In genomic region chr1:227768640-227769039, GRCh38 we compare ENCODE assay signal across 18 cellular contexts. TPM values are rescaled to one million over a fixed set of nuclear protein-coding genes. Genes with fewer than 3 reads are reported as not detected.
DNase-seq lines count a peak whose midpoint lies in the region; ATAC-seq and TF ChIP-seq lines count a peak whose summit lies in the region.
"Had no signal": no experiment of that assay in that cellular context is flagged by ENCODE, and none has a peak within 500 bp of the region (broad histone marks: within the 10 kb centered on the region; RNA-seq: fewer than 3 reads in every experiment).

No MANE protein-coding gene starts in this region.

- peaks cover 28% of the 10 kb centered on the region for H3K36me3 ChIP-seq in osteoblast (ENCODE audit: insufficient read depth, low read length)

- TF ChIP-seq CTCF in RWPE1 (conservative IDR thresholded peaks at IDR 0.05; ENCODE audit: low read depth) (no peak), osteoblast (IDR thresholded peaks at IDR 0.05; ENCODE audit: extremely low read depth, low read depth, low read length) (no peak)

- no peak overlapping the region for H3K4me3 ChIP-seq in osteoblast (ENCODE audit: insufficient read depth, low read length)
- H3K4me3 ChIP-seq: BLaER1 treated with 17β-estradiol and CSF1 and Interleukin-3, amounts not matched to agents 10 nM and 100 nM had no signal

- peaks cover 66% of the 10 kb centered on the region for H3K4me1 Mint-ChIP-seq in activated naive CD4-positive, alpha-beta T cell treated with anti-CD3 and anti-CD28 coated beads, Interleukin-2, amount 10 ng/mL, durations not matched to agents 7 days and 5 days
- peaks cover 53% of the 10 kb centered on the region for H3K4me1 Mint-ChIP-seq in activated naive CD8-positive, alpha-beta T cell treated with anti-CD3 and anti-CD28 coated beads, Interleukin-2, amount 50 U/mL, for 24 hours

- H4K20me1 ChIP-seq in osteoblast (ENCODE audit: insufficient read depth, low read length), result peaks cover 31% of the 10 kb centered on the region

- ATAC-seq in activated naive CD8-positive, alpha-beta T cell treated with anti-CD3 and anti-CD28 coated beads, Interleukin-2, amount 50 U/mL, for 24 hours, result no peak
- ATAC-seq in HG03039 (IDR thresholded peaks at IDR 0.05; ENCODE audit: unreplicated experiment), result no peak
- ATAC-seq: HCT116 had no signal

- peaks cover 6% of the 10 kb centered on the region for H3K79me2 ChIP-seq in osteoblast (ENCODE audit: insufficient read depth, low read length)

- POLR2A ChIA-PET in RWPE1 (lab: Yijun Ruan, JAX; ENCODE audit: low non-redundant PET), result no interaction called here

- H3K27me3 ChIP-seq in osteoblast (ENCODE audit: insufficient read depth, low read length), result no peaks in the 10 kb centered on the region
- H3K27me3 ChIP-seq: BLaER1 treated with 17β-estradiol and CSF1 and Interleukin-3, amounts not matched to agents 10 nM and 100 nM had no signal

- H2AFZ ChIP-seq in osteoblast (ENCODE audit: low read length), result no peak overlapping the region

- peak overlapping the region; percentile 22 for H3K27ac Mint-ChIP-seq in activated naive CD4-positive, alpha-beta T cell treated with anti-CD3 and anti-CD28 coated beads, Interleukin-2, amount 10 ng/mL, durations not matched to agents 7 days and 5 days
- H3K27ac Mint-ChIP-seq in activated naive CD8-positive, alpha-beta T cell treated with anti-CD3 and anti-CD28 coated beads, Interleukin-2, amount 50 U/mL, for 24 hours, result no peak overlapping the region
- H3K27ac Mint-ChIP-seq: B cell, HFFc6 had no signal

- H3K36me3 Mint-ChIP-seq in activated naive CD4-positive, alpha-beta T cell treated with anti-CD3 and anti-CD28 coated beads, Interleukin-2, amount 10 ng/mL, durations not matched to agents 7 days and 5 days, result peaks cover 34% of the 10 kb centered on the region
- peaks cover 20% of the 10 kb centered on the region for H3K36me3 Mint-ChIP-seq in activated naive CD8-positive, alpha-beta T cell treated with anti-CD3 and anti-CD28 coated beads, Interleukin-2, amount 50 U/mL, for 24 hours (ENCODE audit: low read depth)

- no peaks in the 10 kb centered on the region for H3K9me3 Mint-ChIP-seq in activated naive CD4-positive, alpha-beta T cell treated with anti-CD3 and anti-CD28 coated beads, Interleukin-2, amount 10 ng/mL, durations not matched to agents 7 days and 5 days
- no peaks in the 10 kb centered on the region for H3K9me3 Mint-ChIP-seq in activated naive CD8-positive, alpha-beta T cell treated with anti-CD3 and anti-CD28 coated beads, Interleukin-2, amount 50 U/mL, for 24 hours
- H3K9me3 Mint-ChIP-seq: HFFc6 had no signal

- CTCF ChIA-PET in activated naive CD4-positive, alpha-beta T cell treated with anti-CD3 and anti-CD28 coated beads, Interleukin-2, amount 10 ng/mL, durations not matched to agents 7 days and 5 days (lab: Charles Lee), result interaction anchor here (1.6 kb wide), 1 partner anchor 185 kb away, joined by 4 read pairs; no protein-coding TSS in a partner anchor
- CTCF ChIA-PET in RWPE1 (lab: Yijun Ruan, JAX), result no interaction called here

- H3K27ac ChIP-seq in RWPE1 (peak overlapping the region; percentile 29; the same call in 1 of the 2 replicates), osteoblast (ENCODE audit: low read depth, low read length) (no peak overlapping the region)
- H3K27ac ChIP-seq: BLaER1 treated with 17β-estradiol and CSF1 and Interleukin-3, amounts not matched to agents 10 nM and 100 nM had no signal

- no peak overlapping the region for H3K4me2 ChIP-seq in osteoblast (ENCODE audit: insufficient read depth, low read length)
- H3K4me2 ChIP-seq: BLaER1 treated with 17β-estradiol and CSF1 and Interleukin-3, amounts not matched to agents 10 nM and 100 nM had no signal

- H3K4me1 ChIP-seq in osteoblast (ENCODE audit: insufficient read depth, low read length), result peaks cover 4% of the 10 kb centered on the region

- no peak for DNase-seq in activated naive CD4-positive, alpha-beta T cell treated with anti-CD3 and anti-CD28 coated beads, Interleukin-2, amount 10 ng/mL, durations not matched to agents 7 days and 5 days
- DNase-seq in activated naive CD4-positive, alpha-beta T cell treated with Interleukin-2 at 50 U/mL for 16 hours, result no peak
- DNase-seq in RWPE1 (ENCODE audit: low spot score) (no peak), osteoblast (ENCODE audit: insufficient read length, low spot score, missing footprints) (peak; percentile 46)
- no peak for DNase-seq in activated naive CD8-positive, alpha-beta T cell treated with anti-CD3 and anti-CD28 coated beads, Interleukin-2, amount 50 U/mL, for 24 hours
- DNase-seq in stimulated activated CD4-positive, alpha-beta T cell treated with anti-CD3 and anti-CD28 coated beads, Interleukin-2, amount 100 ng/mL, for 24 hours, result no peak
- DNase-seq: DMS79, GDM1, GOT3, HFFc6, IMR-90 had no signal

- no peak overlapping the region for H3K4me3 Mint-ChIP-seq in activated naive CD4-positive, alpha-beta T cell treated with anti-CD3 and anti-CD28 coated beads, Interleukin-2, amount 10 ng/mL, durations not matched to agents 7 days and 5 days
- H3K4me3 Mint-ChIP-seq in activated naive CD8-positive, alpha-beta T cell treated with anti-CD3 and anti-CD28 coated beads, Interleukin-2, amount 50 U/mL, for 24 hours, result no peak overlapping the region
- H3K4me3 Mint-ChIP-seq: B cell, HFFc6 had no signal

- H3K9me3 ChIP-seq in osteoblast (ENCODE audit: low read depth, low read length), result no peaks in the 10 kb centered on the region
- H3K9me3 ChIP-seq: BLaER1 treated with 17β-estradiol and CSF1 and Interleukin-3, amounts not matched to agents 10 nM and 100 nM had no signal

- no peaks in the 10 kb centered on the region for H3K27me3 Mint-ChIP-seq in activated naive CD4-positive, alpha-beta T cell treated with anti-CD3 and anti-CD28 coated beads, Interleukin-2, amount 10 ng/mL, durations not matched to agents 7 days and 5 days
- H3K27me3 Mint-ChIP-seq in activated naive CD8-positive, alpha-beta T cell treated with anti-CD3 and anti-CD28 coated beads, Interleukin-2, amount 50 U/mL, for 24 hours, result no peaks in the 10 kb centered on the region
- H3K27me3 Mint-ChIP-seq: B cell had no signal

RNA-seq across cellular contexts. Expression of gene SNAP47, which starts 33.4 kb away (rescaled TPM):
- 47.7 and 51.4 TPM in 2 replicates for total RNA-seq in osteoblast

RNA-seq across cellular contexts. Expression of gene JMJD4, which starts 33.5 kb away (rescaled TPM):
- total RNA-seq in osteoblast, result 27.5 and 30.4 TPM in 2 replicates

RNA-seq across cellular contexts. Expression of gene PRSS38, which starts 46.8 kb away (rescaled TPM):
- total RNA-seq in osteoblast, result not detected in 2 replicates
- total RNA-seq: A172, B cell, Daoy, H7, HFFc6, IMR-90 had no signal
